In the genomic region with DNA sequence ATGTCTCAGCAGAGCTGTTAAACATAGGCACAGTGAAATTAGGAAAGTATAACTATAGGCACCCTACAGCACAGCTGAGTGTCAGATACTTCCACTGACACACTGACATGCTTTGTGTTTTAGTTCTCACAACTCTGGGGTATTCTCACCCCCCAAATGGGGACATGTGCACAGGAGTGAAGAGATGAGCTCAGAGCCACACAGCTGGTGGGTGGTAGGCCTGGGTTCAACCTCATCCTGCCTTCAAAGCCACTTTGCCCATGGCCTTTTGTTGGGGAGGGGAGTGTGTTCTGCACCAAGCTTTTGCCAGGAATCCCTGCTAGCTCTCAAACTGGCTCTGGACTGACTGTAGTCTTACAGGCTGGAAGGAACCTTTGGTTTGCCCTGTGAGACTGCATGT, we compare ENCODE assay signal across 10 cellular contexts. TPM values are rescaled to one million over a fixed set of nuclear protein-coding genes. Genes with fewer than 3 reads are reported as not detected.
A peak's percentile ranks its signal among the peaks of the same experiment; 100 is the strongest.
DNase-seq lines count a peak whose midpoint lies in the region; FAIRE-seq and TF ChIP-seq lines count a peak whose summit lies in the region.
"Had no signal": no experiment of that assay in that cellular context is flagged by ENCODE, and none has a peak within 500 bp of the region (broad histone marks: within the 10 kb centered on the region; RNA-seq: fewer than 3 reads in every experiment).

No MANE protein-coding gene starts in this region.

- H3K27me3 ChIP-seq in keratinocyte (ENCODE audit: control insufficient read depth, extremely low read depth, insufficient read depth, low read length), result no peaks in the 10 kb centered on the region
- H3K27me3 ChIP-seq in suprapubic skin, result no peaks in the 10 kb centered on the region
- no peaks in the 10 kb centered on the region for H3K27me3 ChIP-seq in uterus
- H3K27me3 ChIP-seq: SJSA1 had no signal

- intact Hi-C loops in activated naive CD4-positive, alpha-beta T cell treated with anti-CD3 and anti-CD28 coated beads for 36 hours (cut with micrococcal nuclease), result no loop called here
- intact Hi-C loops in uterus (cut with DNase I; ENCODE audit: low total_unique reads), result no loop called here

- H3K79me2 ChIP-seq in keratinocyte (ENCODE audit: control insufficient read depth, insufficient read depth, low read length), result peaks cover 93% of the 10 kb centered on the region

- peak overlapping the region; percentile 93 for H3K4me3 Mint-ChIP-seq in activated naive CD4-positive, alpha-beta T cell treated with anti-CD3 and anti-CD28 coated beads for 36 hours
- peak overlapping the region; percentile 93 for H3K4me3 Mint-ChIP-seq in activated CD4-positive, alpha-beta memory T cell treated with anti-CD3 and anti-CD28 coated beads, Interleukin-2, amount 10 ng/mL, durations not matched to agents 7 days and 5 days

- H3K9me3 ChIP-seq in keratinocyte (ENCODE audit: control insufficient read depth, low read depth, low read length) (no peaks in the 10 kb centered on the region), suprapubic skin (no peaks in the 10 kb centered on the region), uterus (no peaks in the 10 kb centered on the region)
- H3K9me3 ChIP-seq: SJSA1 had no signal

- no peak overlapping the region for H2AFZ ChIP-seq in keratinocyte (ENCODE audit: control insufficient read depth, low read length)

- H3K4me1 ChIP-seq in keratinocyte (ENCODE audit: control insufficient read depth, extremely low read depth, insufficient read depth, low read length) (peaks cover 35% of the 10 kb centered on the region), suprapubic skin (peaks cover 54% of the 10 kb centered on the region), uterus (peaks cover 0 to 7% of the 10 kb centered on the region in 2 donors)

- no peaks in the 10 kb centered on the region for H3K9me3 Mint-ChIP-seq in activated naive CD4-positive, alpha-beta T cell treated with anti-CD3 and anti-CD28 coated beads for 36 hours
- no peaks in the 10 kb centered on the region for H3K9me3 Mint-ChIP-seq in activated CD4-positive, alpha-beta memory T cell treated with anti-CD3 and anti-CD28 coated beads, Interleukin-2, amount 10 ng/mL, durations not matched to agents 7 days and 5 days

- peaks cover 13% of the 10 kb centered on the region for H3K36me3 Mint-ChIP-seq in activated naive CD4-positive, alpha-beta T cell treated with anti-CD3 and anti-CD28 coated beads for 36 hours (ENCODE audit: low read depth)
- peaks cover 52% of the 10 kb centered on the region for H3K36me3 Mint-ChIP-seq in activated CD4-positive, alpha-beta memory T cell treated with anti-CD3 and anti-CD28 coated beads, Interleukin-2, amount 10 ng/mL, durations not matched to agents 7 days and 5 days (ENCODE audit: low read depth)

- peaks cover 50% of the 10 kb centered on the region for H3K4me1 Mint-ChIP-seq in activated naive CD4-positive, alpha-beta T cell treated with anti-CD3 and anti-CD28 coated beads for 36 hours (ENCODE audit: low read depth)
- H3K4me1 Mint-ChIP-seq in activated CD4-positive, alpha-beta memory T cell treated with anti-CD3 and anti-CD28 coated beads, Interleukin-2, amount 10 ng/mL, durations not matched to agents 7 days and 5 days, result peaks cover 62% of the 10 kb centered on the region

- TF ChIP-seq CTCF in keratinocyte (optimal IDR thresholded peaks at IDR 0.05 in 1 of 3, IDR thresholded peaks at IDR 0.05 in 1 of 3, conservative IDR thresholded peaks at IDR 0.05 in 1 of 3; ENCODE audit: extremely low read depth in 1 of 3, insufficient read depth in 2 of 3, low read length in 3 of 3) (no peak), suprapubic skin (IDR thresholded peaks at IDR 0.05) (no peak), uterus (IDR thresholded peaks at IDR 0.05) (no peak)

- no peak overlapping the region for H3K9ac ChIP-seq in keratinocyte (ENCODE audit: control insufficient read depth, extremely low read depth, insufficient read depth, low read length)

- H4K20me1 ChIP-seq in keratinocyte (ENCODE audit: control insufficient read depth, extremely low read depth, insufficient read depth, low read length), result peaks cover 5% of the 10 kb centered on the region

- H3K27ac Mint-ChIP-seq in activated naive CD4-positive, alpha-beta T cell treated with anti-CD3 and anti-CD28 coated beads for 36 hours, result peak overlapping the region; percentile 69
- H3K27ac Mint-ChIP-seq in activated CD4-positive, alpha-beta memory T cell treated with anti-CD3 and anti-CD28 coated beads, Interleukin-2, amount 10 ng/mL, durations not matched to agents 7 days and 5 days, result peak overlapping the region; percentile 36

- H3K36me3 ChIP-seq in keratinocyte (ENCODE audit: control insufficient read depth in 2 of 2, extremely low read depth in 1 of 2, insufficient read depth in 2 of 2, low read length in 2 of 2), result peaks cover 19 to 24% of the 10 kb centered on the region in 2 experiments
- peaks cover 48% of the 10 kb centered on the region for H3K36me3 ChIP-seq in suprapubic skin
- no peaks in the 10 kb centered on the region for H3K36me3 ChIP-seq in uterus

- no peak for DNase-seq in activated naive CD4-positive, alpha-beta T cell treated with anti-CD3 and anti-CD28 coated beads for 36 hours
- DNase-seq in activated naive CD4-positive, alpha-beta T cell treated with anti-CD3 and anti-CD28 coated beads, Interleukin-2, amount 50 U/mL, for 16 hours, result no peak
- DNase-seq in activated CD4-positive, alpha-beta memory T cell treated with anti-CD3 and anti-CD28 coated beads, Interleukin-2, amount 10 ng/mL, durations not matched to agents 7 days and 5 days, result no peak
- DNase-seq in keratinocyte (ENCODE audit: low read depth, low spot score) (no peak), suprapubic skin (ENCODE audit: low spot score in 2 of 2) (no peak), HuH-7 (ENCODE audit: low spot score) (no peak), DMS114 treated with DMSO at 0.1 percent for 48 hours (lab: John Stamatoyannopoulos, UW; ENCODE audit: unreplicated experiment) (no peak), uterus (no peak)
- DNase-seq: NCI-H146 had no signal

- TF ChIP-seq POLR2A in suprapubic skin (IDR thresholded peaks at IDR 0.05), result no peak
- no peak for TF ChIP-seq POLR2A in uterus (IDR thresholded peaks at IDR 0.05)

- CTCF ChIA-PET in activated naive CD4-positive, alpha-beta T cell treated with anti-CD3 and anti-CD28 coated beads for 36 hours (lab: Charles Lee), result interaction anchor here (1.8 kb wide), 1 partner anchor 10 kb away, joined by 9 read pairs; no protein-coding TSS in a partner anchor
- CTCF ChIA-PET in activated CD4-positive, alpha-beta memory T cell treated with anti-CD3 and anti-CD28 coated beads, Interleukin-2, amount 10 ng/mL, durations not matched to agents 7 days and 5 days (lab: Charles Lee), result interaction anchor here (1.0 to 2.3 kb wide), 3 partner anchors 11 to 33 kb away, joined by 3 to 13 read pairs (median 7); no protein-coding TSS in a partner anchor

- dilution Hi-C loops in keratinocyte (cut with MboI; ENCODE audit: extremely low pct_ligation_motif_present, low sequenced_read_pairs), result no loop called here

- no peak for FAIRE-seq in keratinocyte (lab: Jason Lieb, UNC)

- peak overlapping the region; percentile 92 for H3K4me2 ChIP-seq in keratinocyte (ENCODE audit: control insufficient read depth, extremely low read depth, insufficient read depth, low read depth, low read length)

- H3K27ac ChIP-seq in keratinocyte (ENCODE audit: control insufficient read depth, insufficient read depth, low read length) (no peak overlapping the region), suprapubic skin (no peak overlapping the region), uterus (no peak overlapping the region)
- H3K27ac ChIP-seq: SJSA1 had no signal

- H3K9me1 ChIP-seq in keratinocyte (ENCODE audit: control insufficient read depth, extremely low read depth, insufficient read depth, low read length), result peaks cover 3% of the 10 kb centered on the region

- POLR2A ChIA-PET in activated CD4-positive, alpha-beta memory T cell treated with anti-CD3 and anti-CD28 coated beads, Interleukin-2, amount 10 ng/mL, durations not matched to agents 7 days and 5 days (lab: Charles Lee), result interaction anchor here (1.2 to 2.6 kb wide), 8 partner anchors 10 to 86 kb away, joined by 4 to 32 read pairs (median 8); a partner anchor contains a TSS

- no peak for TF ChIP-seq EP300 in suprapubic skin (IDR thresholded peaks at IDR 0.05)

- H3K27me3 Mint-ChIP-seq in activated naive CD4-positive, alpha-beta T cell treated with anti-CD3 and anti-CD28 coated beads for 36 hours (ENCODE audit: low read depth), result no peaks in the 10 kb centered on the region
- no peaks in the 10 kb centered on the region for H3K27me3 Mint-ChIP-seq in activated CD4-positive, alpha-beta memory T cell treated with anti-CD3 and anti-CD28 coated beads, Interleukin-2, amount 10 ng/mL, durations not matched to agents 7 days and 5 days

- no peak overlapping the region for H3K4me3 ChIP-seq in keratinocyte (ENCODE audit: control insufficient read depth in 2 of 3, extremely low read depth in 1 of 3, insufficient read depth in 2 of 3, low read depth in 1 of 3, low read length in 3 of 3)
- H3K4me3 ChIP-seq in suprapubic skin, result peak overlapping the region; percentile 93
- no peak overlapping the region for H3K4me3 ChIP-seq in uterus

RNA-seq across cellular contexts. Expression of a gene that starts 1.7 kb away (rescaled TPM):
- 10 to 100 TPM; 21.7 to 22.1 TPM for total RNA-seq in activated naive CD4-positive, alpha-beta T cell treated with anti-CD3 and anti-CD28 coated beads for 36 hours
- total RNA-seq in activated CD4-positive, alpha-beta memory T cell treated with anti-CD3 and anti-CD28 coated beads, Interleukin-2, amount 10 ng/mL, durations not matched to agents 7 days and 5 days, result 10 to 100 TPM; 57.3 to 57.7 TPM
- 30.3 to 42.0 TPM (median 39.1 TPM) in 3 replicates for polyA plus RNA-seq in keratinocyte
- 17.8 TPM for polyA plus RNA-seq in keratinocyte (2011; ENCODE audit: low read depth)
- 28.7 and 32.6 TPM in 2 replicates for polyA plus RNA-seq in keratinocyte (2011; cell fraction: cytosol; rRNA removed)
- 56.4 and 59.8 TPM in 2 replicates for polyA plus RNA-seq in keratinocyte (2011; cell fraction: nucleus; rRNA removed)
- polyA plus RNA-seq in keratinocyte (2012; ENCODE audit: low replicate concordance), result 38.9 and 39.4 TPM in 2 replicates
- polyA minus RNA-seq in keratinocyte, result 81.4 to 109 TPM (median 105 TPM) in 3 replicates
- 59.9 TPM for polyA minus RNA-seq in keratinocyte (2011; cell fraction: cytosol; rRNA and poly(A)+ RNA removed)
- 50.9 and 66.0 TPM in 2 replicates for polyA minus RNA-seq in keratinocyte (2011; cell fraction: nucleus; rRNA and poly(A)+ RNA removed)
- 10 to 100 TPM; 49.8 to 64.8 (median 56.3) TPM for total RNA-seq in suprapubic skin
- 10 to 100 TPM; 10.2 to 39.8 (median 19.8) TPM for total RNA-seq in uterus

RNA-seq across cellular contexts. Expression of a gene that starts 31.7 kb away (rescaled TPM):
- total RNA-seq in activated naive CD4-positive, alpha-beta T cell treated with anti-CD3 and anti-CD28 coated beads for 36 hours, result 10 to 100 TPM; 54.4 to 54.7 TPM
- 10 to 100 TPM; 50.8 to 53.6 TPM for total RNA-seq in activated CD4-positive, alpha-beta memory T cell treated with anti-CD3 and anti-CD28 coated beads, Interleukin-2, amount 10 ng/mL, durations not matched to agents 7 days and 5 days
- polyA plus RNA-seq in keratinocyte, result 3.3 to 9.1 TPM (median 3.6 TPM) in 3 replicates
- polyA plus RNA-seq in keratinocyte (2011; ENCODE audit: low read depth), result 12.8 TPM
- 4.0 and 8.6 TPM in 2 replicates for polyA plus RNA-seq in keratinocyte (2011; cell fraction: cytosol; rRNA removed)
- polyA plus RNA-seq in keratinocyte (2011; cell fraction: nucleus; rRNA removed), result 18.6 and 23.9 TPM in 2 replicates
- polyA plus RNA-seq in keratinocyte (2012; ENCODE audit: low replicate concordance), result 16.1 and 26.7 TPM in 2 replicates
- 1.9 to 30.9 TPM (median 5.2 TPM) in 3 replicates for polyA minus RNA-seq in keratinocyte
- polyA minus RNA-seq in keratinocyte (2011; cell fraction: cytosol; rRNA and poly(A)+ RNA removed), result 13.4 TPM
- 11.7 and 18.0 TPM in 2 replicates for polyA minus RNA-seq in keratinocyte (2011; cell fraction: nucleus; rRNA and poly(A)+ RNA removed)
- 10 to 100 TPM; 13.3 to 35.6 (median 18.9) TPM for total RNA-seq in suprapubic skin
- 10 to 100 TPM in 1 of 4 donors, 1 to 10 TPM in 3; 1.8 to 47.9 (median 7.8) TPM for total RNA-seq in uterus

RNA-seq across cellular contexts. Expression of a gene that starts 54.1 kb away (rescaled TPM):
- total RNA-seq in activated naive CD4-positive, alpha-beta T cell treated with anti-CD3 and anti-CD28 coated beads for 36 hours, result 10 to 100 TPM; 11.3 to 11.9 TPM
- total RNA-seq in activated CD4-positive, alpha-beta memory T cell treated with anti-CD3 and anti-CD28 coated beads, Interleukin-2, amount 10 ng/mL, durations not matched to agents 7 days and 5 days, result 10 to 100 TPM; 15.5 to 15.9 TPM
- polyA plus RNA-seq in keratinocyte, result 4.7 to 5.9 TPM (median 4.9 TPM) in 3 replicates
- polyA plus RNA-seq in keratinocyte (2011; ENCODE audit: low read depth), result 5.0 TPM
- 3.6 and 4.1 TPM in 2 replicates for polyA plus RNA-seq in keratinocyte (2011; cell fraction: cytosol; rRNA removed)
- polyA plus RNA-seq in keratinocyte (2011; cell fraction: nucleus; rRNA removed), result 9.6 and 9.7 TPM in 2 replicates
- polyA plus RNA-seq in keratinocyte (2012; ENCODE audit: low replicate concordance), result 5.3 and 7.2 TPM in 2 replicates
- 5.8 to 8.5 TPM (median 6.7 TPM) in 3 replicates for polyA minus RNA-seq in keratinocyte
- polyA minus RNA-seq in keratinocyte (2011; cell fraction: cytosol; rRNA and poly(A)+ RNA removed), result 13.0 TPM
- 9.2 and 10.4 TPM in 2 replicates for polyA minus RNA-seq in keratinocyte (2011; cell fraction: nucleus; rRNA and poly(A)+ RNA removed)
- total RNA-seq in suprapubic skin (10 to 100 TPM; 13.1 to 15.4 (median 14.6) TPM), uterus (10 to 100 TPM in 1 of 4 donors, 1 to 10 TPM in 3; 1.5 to 13.5 (median 3.6) TPM)
